ENCODE assay signal across 1 cellular context in the genomic region with DNA sequence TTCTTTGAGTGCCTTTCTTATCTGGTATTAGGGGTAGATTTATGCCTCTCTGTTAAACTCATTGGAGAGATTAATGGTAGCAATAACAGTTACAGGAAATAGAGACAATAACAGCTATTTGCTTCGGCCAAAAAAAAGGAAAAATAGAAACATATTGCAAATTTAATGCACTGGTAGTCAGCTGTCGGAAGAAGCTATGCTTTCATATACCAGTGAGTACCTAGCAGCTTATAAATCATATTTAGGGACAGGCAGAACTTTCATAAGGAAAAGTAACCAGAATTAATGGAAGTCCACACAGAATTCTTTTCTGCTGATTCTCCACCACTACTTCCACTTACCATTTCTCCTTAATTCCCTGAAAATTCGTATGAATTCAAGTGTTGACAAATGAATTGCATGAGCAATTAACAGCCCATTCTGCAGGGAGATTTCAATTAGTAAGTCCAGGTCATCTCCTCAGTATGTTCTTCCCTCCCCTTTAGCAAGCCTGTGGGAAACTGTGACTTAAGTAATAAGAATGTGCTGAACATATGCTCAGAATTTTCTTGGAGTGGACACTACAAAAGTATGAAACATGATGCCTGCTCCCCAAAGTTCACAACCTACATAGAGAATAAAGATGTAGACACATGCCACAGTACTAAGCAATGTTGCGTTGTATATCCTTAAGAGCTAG.
TF ChIP-seq lines count a peak whose summit lies in the region.

No MANE protein-coding gene starts in this region.

TF ChIP-seq in SK-N-SH, 30 proteins besides CTCF, POLR2A, EP300 and RAD21:
- TF ChIP-seq RXRA (IDR thresholded peaks at IDR 0.05; ENCODE audit: borderline replicate concordance, low read depth) (no peak), YY1 (IDR thresholded peaks at IDR 0.05; ENCODE audit: low read depth) (peak; percentile 39; the same call in 1 of the 2 replicates), ZBTB33 (IDR thresholded peaks at IDR 0.05; ENCODE audit: borderline replicate concordance, low read depth) (peak; percentile 10; the same call in 1 of the 2 replicates), FOSL2 (IDR thresholded peaks at IDR 0.05; ENCODE audit: borderline replicate concordance, low read depth) (peak; percentile 69; the same call in 1 of the 2 replicates), TCF12 (IDR thresholded peaks at IDR 0.05) (peak; percentile 79), RCOR1 (IDR thresholded peaks at IDR 0.05; ENCODE audit: low read length) (no peak), EZH2phosphoT487 (IDR thresholded peaks at IDR 0.05; ENCODE audit: borderline replicate concordance, low read depth) (no peak), SIN3A (IDR thresholded peaks at IDR 0.05; ENCODE audit: borderline replicate concordance, low read depth, low read length) (no peak), NFIC (IDR thresholded peaks at IDR 0.05; ENCODE audit: borderline replicate concordance) (no peak; the same call in 1 of the 2 replicates), GATA2 (CRISPR knock-in tag; IDR thresholded peaks at IDR 0.05) (no peak), JUND (IDR thresholded peaks at IDR 0.05) (peak; percentile 78), MAX (IDR thresholded peaks at IDR 0.05; ENCODE audit: low read depth) (peak; percentile 71; the same call in 1 of the 2 replicates), PBX3 (IDR thresholded peaks at IDR 0.05) (0 out of 2 replicates have a peak, but pooled peaks have one; percentile 43), TEAD4 (IDR thresholded peaks at IDR 0.05; ENCODE audit: borderline replicate concordance, insufficient read depth) (peak; percentile 47; the same call in 1 of the 2 replicates)
